In genomic region chr11:746289-747175, GRCh38 we compare ENCODE assay signal across 8 cellular contexts. TPM values are rescaled to one million over a fixed set of nuclear protein-coding genes. Genes with fewer than 3 reads are reported as not detected.
DNase-seq lines count a peak whose midpoint lies in the region; ATAC-seq and TF ChIP-seq lines count a peak whose summit lies in the region.

No MANE protein-coding gene starts in this region.

- peak overlapping the region; percentile 77 for H3K4me3 Mint-ChIP-seq in mesothelial cell of epicardium

- peak overlapping the region; percentile 92 for H3K27ac Mint-ChIP-seq in mesothelial cell of epicardium

- WGBS in ectodermal cell, 2 experiments, result 23% methylated on average over 48 of the region's 48 CpGs

- H3K4me3 ChIP-seq in SK-N-MC (peak overlapping the region; percentile 95), ectodermal cell (ENCODE audit: insufficient read depth, low read depth, low read length) (peak overlapping the region; percentile 84), tibial artery (peak overlapping the region; percentile 92 to 94)

- peak overlapping the region; percentile 75 for H3K9ac ChIP-seq in SK-N-MC (ENCODE audit: insufficient read length)

- no peaks in the 10 kb centered on the region for H3K36me3 ChIP-seq in SK-N-MC (ENCODE audit: insufficient read depth, low read length)
- H3K36me3 ChIP-seq in ectodermal cell (ENCODE audit: control insufficient read depth, insufficient read depth, low read length), result no peaks in the 10 kb centered on the region
- no peaks in the 10 kb centered on the region for H3K36me3 ChIP-seq in tibial artery

- DNase-seq in A172 (ENCODE audit: low spot score) (peak; percentile 71), SK-N-MC (ENCODE audit: low read depth, low spot score) (no peak), mesothelial cell of epicardium (ENCODE audit: low spot score in 2 of 2, unreplicated experiment in 2 of 2) (no peak), tibial artery (no peak), D341Med (ENCODE audit: low spot score) (no peak)

- H3K27me3 Mint-ChIP-seq in mesothelial cell of epicardium (ENCODE audit: low read depth), result no peaks in the 10 kb centered on the region

- no peak overlapping the region for H3K27ac ChIP-seq in SK-N-MC
- H3K27ac ChIP-seq in ectodermal cell (ENCODE audit: insufficient read depth, low read depth, low read length, poor library complexity, severe bottlenecking), result no peak overlapping the region
- peak overlapping the region; percentile 87 to 92 for H3K27ac ChIP-seq in tibial artery

- no peaks in the 10 kb centered on the region for H3K36me3 Mint-ChIP-seq in mesothelial cell of epicardium

- peak; percentile 46 for ATAC-seq in GM18517 (IDR thresholded peaks at IDR 0.05; ENCODE audit: unreplicated experiment)
- ATAC-seq in HG03159 (IDR thresholded peaks at IDR 0.05; ENCODE audit: unreplicated experiment), result peak; percentile 24

- H3K9me3 ChIP-seq in SK-N-MC (ENCODE audit: low read depth, low read length) (no peaks in the 10 kb centered on the region), ectodermal cell (ENCODE audit: control insufficient read depth, low read length) (no peaks in the 10 kb centered on the region), tibial artery (no peaks in the 10 kb centered on the region)

- peaks cover 17% of the 10 kb centered on the region for H3K4me1 Mint-ChIP-seq in mesothelial cell of epicardium

- H3K4me1 ChIP-seq in ectodermal cell (ENCODE audit: control insufficient read depth, insufficient read depth, low read length), result no peaks in the 10 kb centered on the region
- H3K4me1 ChIP-seq in tibial artery, result peaks cover 0 to 28% (median 21%) of the 10 kb centered on the region in 4 donors

- H3K27me3 ChIP-seq in ectodermal cell (ENCODE audit: control insufficient read depth, insufficient read depth, low read length, poor library complexity, severe bottlenecking), result no peaks in the 10 kb centered on the region
- H3K27me3 ChIP-seq in tibial artery, result no peaks in the 10 kb centered on the region

- TF ChIP-seq CTCF in mesothelial cell of epicardium (IDR thresholded peaks at IDR 0.05; ENCODE audit: unreplicated experiment) (no peak), tibial artery (IDR thresholded peaks at IDR 0.05) (no peak)

- H3K9me3 Mint-ChIP-seq in mesothelial cell of epicardium, result no peaks in the 10 kb centered on the region

- intact Hi-C loops in tibial artery (cut with DNase I; ENCODE audit: low total_unique reads), result no loop called here

RNA-seq across cellular contexts. Expression of gene TALDO1, which starts 0.7 kb away (rescaled TPM):
- 417 and 483 TPM in 2 replicates for total RNA-seq in A172 (2014; rRNA removed; shearing (Covaris generic))
- polyA plus RNA-seq in ectodermal cell (2013, experiment 1 of 4), result 170 TPM
- 164 TPM for polyA plus RNA-seq in ectodermal cell (2013, experiment 2 of 4)
- polyA plus RNA-seq in ectodermal cell (2013, experiment 3 of 4), result 115 TPM
- 125 TPM for polyA plus RNA-seq in ectodermal cell (2013, experiment 4 of 4)
- 86.9 to 97.5 TPM (median 89.7 TPM) in 3 replicates for total RNA-seq in mesothelial cell of epicardium

RNA-seq across cellular contexts. Expression of gene GATD1, which starts 30.8 kb away (rescaled TPM):
- 33.7 and 42.7 TPM in 2 replicates for total RNA-seq in A172 (2014; rRNA removed; shearing (Covaris generic))
- 71.5 TPM for polyA plus RNA-seq in ectodermal cell (2013, experiment 1 of 4)
- 81.8 TPM for polyA plus RNA-seq in ectodermal cell (2013, experiment 2 of 4)
- 47.0 TPM for polyA plus RNA-seq in ectodermal cell (2013, experiment 3 of 4)
- polyA plus RNA-seq in ectodermal cell (2013, experiment 4 of 4), result 50.3 TPM
- 81.1 to 91.2 TPM (median 83.9 TPM) in 3 replicates for total RNA-seq in mesothelial cell of epicardium

RNA-seq across cellular contexts. Expression of gene EPS8L2, which starts 40.5 kb away (rescaled TPM):
- 64.9 and 108 TPM in 2 replicates for total RNA-seq in A172 (2014; rRNA removed; shearing (Covaris generic))
- 8.0 TPM for polyA plus RNA-seq in ectodermal cell (2013, experiment 1 of 4)
- 7.9 TPM for polyA plus RNA-seq in ectodermal cell (2013, experiment 2 of 4)
- 7.2 TPM for polyA plus RNA-seq in ectodermal cell (2013, experiment 3 of 4)
- 5.0 TPM for polyA plus RNA-seq in ectodermal cell (2013, experiment 4 of 4)
- total RNA-seq in mesothelial cell of epicardium, result 105 to 112 TPM (median 111 TPM) in 3 replicates

RNA-seq across cellular contexts. Expression of gene CEND1, which starts 43.4 kb away (rescaled TPM):
- not detected in 2 replicates for total RNA-seq in A172 (2014; rRNA removed; shearing (Covaris generic))
- 2.2 TPM for polyA plus RNA-seq in ectodermal cell (2013, experiment 1 of 4)
- polyA plus RNA-seq in ectodermal cell (2013, experiment 2 of 4), result 3.6 TPM
- 1.5 TPM for polyA plus RNA-seq in ectodermal cell (2013, experiment 3 of 4)
- polyA plus RNA-seq in ectodermal cell (2013, experiment 4 of 4), result 1.9 TPM
- total RNA-seq in mesothelial cell of epicardium, result not detected in 3 replicates

RNA-seq across cellular contexts. Expression of gene TMEM80, which starts 50.9 kb away (rescaled TPM):
- 17.1 and 17.9 TPM in 2 replicates for total RNA-seq in A172 (2014; rRNA removed; shearing (Covaris generic))
- 44.5 TPM for polyA plus RNA-seq in ectodermal cell (2013, experiment 1 of 4)
- 44.1 TPM for polyA plus RNA-seq in ectodermal cell (2013, experiment 2 of 4)
- 55.5 TPM for polyA plus RNA-seq in ectodermal cell (2013, experiment 3 of 4)
- polyA plus RNA-seq in ectodermal cell (2013, experiment 4 of 4), result 57.0 TPM
- total RNA-seq in mesothelial cell of epicardium, result 25.7 to 30.7 TPM (median 28.7 TPM) in 3 replicates

Comparison
In these comparisons a context has a peak if more than half of its experiments do, and no peak if none do; other contexts are left out.
1. H3K27ac ChIP-seq: peak in tibial artery (2 of 2); none in SK-N-MC (single experiment) and ectodermal cell (single experiment).
2. Peak in every context shown above with its lines, with median percentiles within 50 percentile points of each other: H3K4me3 ChIP-seq.